In genomic region chr11:108012139-108012725, GRCh38 we compare ENCODE assay signal across 23 cellular contexts. TPM values are rescaled to one million over a fixed set of nuclear protein-coding genes. Genes with fewer than 3 reads are reported as not detected.
DNase-seq lines count a peak whose midpoint lies in the region; ATAC-seq and TF ChIP-seq lines count a peak whose summit lies in the region.
"Had no signal": no experiment of that assay in that cellular context is flagged by ENCODE, and none has a peak within 500 bp of the region (broad histone marks: within the 10 kb centered on the region; RNA-seq: fewer than 3 reads in every experiment).

No MANE protein-coding gene starts in this region.

- H3K9me3 Mint-ChIP-seq in WTC11: no peaks in the 10 kb centered on the region
- H3K9me3 Mint-ChIP-seq in activated naive CD8-positive, alpha-beta T cell treated with anti-CD3 and anti-CD28 coated beads for 36 hours: no peaks in the 10 kb centered on the region
- H3K9me3 Mint-ChIP-seq: CD8-positive, alpha-beta memory T cell; H9 had no signal

- H3K9ac ChIP-seq in GM23248: no peak overlapping the region
- H3K9ac ChIP-seq in OCI-LY1 (ENCODE audit: low read length): no peak overlapping the region
- no peak overlapping the region for H3K9ac ChIP-seq in smooth muscle cell (ENCODE audit: low read depth)

- peaks cover 24% of the 10 kb centered on the region for H4K20me1 ChIP-seq in GM23248 (ENCODE audit: insufficient read depth)
- H4K20me1 ChIP-seq in OCI-LY1 (ENCODE audit: insufficient read depth, low read length): no peaks in the 10 kb centered on the region
- H4K20me1 ChIP-seq in hepatocyte (ENCODE audit: insufficient read depth, poor library complexity, severe bottlenecking): peaks cover 67% of the 10 kb centered on the region
- H4K20me1 ChIP-seq in smooth muscle cell (ENCODE audit: low read depth): peaks cover 65% of the 10 kb centered on the region

- H3K4me1 Mint-ChIP-seq in WTC11: peaks cover 19% of the 10 kb centered on the region
- H3K4me1 Mint-ChIP-seq in activated naive CD8-positive, alpha-beta T cell treated with anti-CD3 and anti-CD28 coated beads for 36 hours: peaks cover 33% of the 10 kb centered on the region

- no peak overlapping the region for H3K4me3 ChIP-seq in GM23248
- H3K4me3 ChIP-seq in OCI-LY1 (ENCODE audit: low read depth, low read length, poor library complexity, severe bottlenecking): no peak overlapping the region
- H3K4me3 ChIP-seq in hepatocyte: no peak overlapping the region
- H3K4me3 ChIP-seq in smooth muscle cell: peak overlapping the region; percentile 77
- H3K4me3 ChIP-seq: SJSA1 had no signal

- no peaks in the 10 kb centered on the region for H3K36me3 Mint-ChIP-seq in WTC11
- H3K36me3 Mint-ChIP-seq in activated naive CD8-positive, alpha-beta T cell treated with anti-CD3 and anti-CD28 coated beads for 36 hours: peaks cover 15% of the 10 kb centered on the region

- H3K4me2 ChIP-seq in GM23248 (ENCODE audit: unreplicated experiment): peak overlapping the region; percentile 89
- peak overlapping the region; percentile 1; the same call in 1 of the 2 replicates for H3K4me2 ChIP-seq in OCI-LY1 (ENCODE audit: low read length)
- peak overlapping the region; percentile 91 for H3K4me2 ChIP-seq in hepatocyte
- no peak overlapping the region for H3K4me2 ChIP-seq in smooth muscle cell

- H3K4me1 ChIP-seq in GM23248 (ENCODE audit: insufficient read depth): peaks cover 32% of the 10 kb centered on the region
- peaks cover 42% of the 10 kb centered on the region for H3K4me1 ChIP-seq in OCI-LY1 (ENCODE audit: insufficient read depth, low read length, severe bottlenecking)
- H3K4me1 ChIP-seq in hepatocyte (ENCODE audit: insufficient read depth): peaks cover 28% of the 10 kb centered on the region
- H3K4me1 ChIP-seq in smooth muscle cell (ENCODE audit: low read depth): peaks cover 18% of the 10 kb centered on the region
- H3K4me1 ChIP-seq: SJSA1 had no signal

- H3K27ac Mint-ChIP-seq in WTC11: no peak overlapping the region
- no peak overlapping the region for H3K27ac Mint-ChIP-seq in activated naive CD8-positive, alpha-beta T cell treated with anti-CD3 and anti-CD28 coated beads for 36 hours
- H3K27ac Mint-ChIP-seq: H9 had no signal

- H3F3A ChIP-seq in GM23248 (ENCODE audit: insufficient read depth) (no peaks in the 10 kb centered on the region; the same call in 1 of the 2 replicates), OCI-LY1 (ENCODE audit: insufficient read depth, low read length) (no peaks in the 10 kb centered on the region), smooth muscle cell (ENCODE audit: low read depth) (peaks cover 3% of the 10 kb centered on the region)

- peaks cover 81% of the 10 kb centered on the region for H3K79me2 ChIP-seq in GM23248 (ENCODE audit: insufficient read depth)
- H3K79me2 ChIP-seq in OCI-LY1 (ENCODE audit: insufficient read depth, low read length): peaks cover 80% of the 10 kb centered on the region
- H3K79me2 ChIP-seq in hepatocyte: peaks cover 81% of the 10 kb centered on the region
- peaks cover 81% of the 10 kb centered on the region for H3K79me2 ChIP-seq in smooth muscle cell (ENCODE audit: low read depth)

- WGBS in GM23248 (ENCODE audit: low coverage in 1 of 2, low lambda C conversion rate in 2 of 2, missing lambda C conversion rate in 2 of 2), 2 experiments: 93 to 94% methylated on average over 5 of the region's 5 CpGs
- WGBS in hepatocyte (ENCODE audit: low lambda C conversion rate, missing lambda C conversion rate): 97% methylated on average over 3 of the region's 5 CpGs
- WGBS in smooth muscle cell (ENCODE audit: low lambda C conversion rate): over 99% methylated on average over 5 of the region's 5 CpGs

- no peak overlapping the region for H3K27ac ChIP-seq in GM23248
- H3K27ac ChIP-seq in OCI-LY1 (ENCODE audit: low read depth, low read length, poor library complexity, severe bottlenecking): no peak overlapping the region
- H3K27ac ChIP-seq in hepatocyte: no peak overlapping the region
- H3K27ac ChIP-seq in smooth muscle cell (ENCODE audit: low read depth): no peak overlapping the region
- H3K27ac ChIP-seq: SJSA1 had no signal

- POLR2A ChIA-PET in WTC11 (lab: Charles Lee): interaction anchor here (0.7 kb wide), 1 partner anchor 15 kb away, joined by 3 read pairs; no protein-coding TSS in a partner anchor

- H2AFZ ChIP-seq in GM23248 (no peak overlapping the region), OCI-LY1 (ENCODE audit: low read length) (no peak overlapping the region), hepatocyte (no peak overlapping the region), smooth muscle cell (ENCODE audit: low read depth) (no peak overlapping the region)

- CTCF ChIA-PET in WTC11 (lab: Charles Lee): interaction anchor here (1.3 kb wide), 1 partner anchor 15 kb away, joined by 4 read pairs; no protein-coding TSS in a partner anchor

- H3K36me3 ChIP-seq in GM23248 (ENCODE audit: low read depth): peaks cover 5% of the 10 kb centered on the region; the same call in 1 of the 2 replicates
- peaks cover 13% of the 10 kb centered on the region; the same call in 1 of the 2 replicates for H3K36me3 ChIP-seq in OCI-LY1 (ENCODE audit: insufficient read depth, low read length)
- H3K36me3 ChIP-seq in hepatocyte (replicated peaks; ENCODE audit: insufficient read depth, low read depth): no peaks in the 10 kb centered on the region
- no peaks in the 10 kb centered on the region for H3K36me3 ChIP-seq in smooth muscle cell (ENCODE audit: low read depth)

- in situ Hi-C loops in GM23248 (cut with MboI): no loop called here

- DNase-seq in GM23248 (no peak), hepatocyte (ENCODE audit: low spot score) (no peak), smooth muscle cell (lab: John Stamatoyannopoulos, UW; ENCODE audit: unreplicated experiment) (no peak), WTC11 (ENCODE audit: low spot score) (no peak), NCI-H2029 (lab: John Stamatoyannopoulos, UW) (no peak)
- DNase-seq in activated naive CD8-positive, alpha-beta T cell treated with anti-CD3 and anti-CD28 coated beads for 36 hours: no peak
- DNase-seq: ACHN; C1 segment of cervical spinal cord; Calu3; CD8-positive, alpha-beta memory T cell; DMS153; EL; GF-D8; H9; KBM-7; NCI-H1694; NCI-H2107; NCI-H2227 treated with DMSO at 0.1 percent for 48 hours; NCI-H510A; NK-92 treated with Interleukin-12 subunit alpha and Interleukin-12 subunit beta, amount 100 ng/mL, for 24 hours had no signal

- H3K27me3 Mint-ChIP-seq in WTC11 (ENCODE audit: low read depth): no peaks in the 10 kb centered on the region
- H3K27me3 Mint-ChIP-seq in activated naive CD8-positive, alpha-beta T cell treated with anti-CD3 and anti-CD28 coated beads for 36 hours: no peaks in the 10 kb centered on the region
- H3K27me3 Mint-ChIP-seq: CD8-positive, alpha-beta memory T cell had no signal

- H3K9me3 ChIP-seq in GM23248 (ENCODE audit: low read depth): no peaks in the 10 kb centered on the region
- no peaks in the 10 kb centered on the region for H3K9me3 ChIP-seq in OCI-LY1 (ENCODE audit: low read length)
- H3K9me3 ChIP-seq in hepatocyte (ENCODE audit: low read depth): no peaks in the 10 kb centered on the region
- no peaks in the 10 kb centered on the region for H3K9me3 ChIP-seq in smooth muscle cell (replicated peaks; ENCODE audit: low read depth)
- H3K9me3 ChIP-seq: SJSA1 had no signal

- no peaks in the 10 kb centered on the region for H3K27me3 ChIP-seq in GM23248 (replicated peaks; ENCODE audit: insufficient read depth)
- no peaks in the 10 kb centered on the region for H3K27me3 ChIP-seq in OCI-LY1 (ENCODE audit: insufficient read depth, low read length)
- H3K27me3 ChIP-seq in hepatocyte: no peaks in the 10 kb centered on the region
- no peaks in the 10 kb centered on the region for H3K27me3 ChIP-seq in smooth muscle cell (ENCODE audit: low read depth)
- H3K27me3 ChIP-seq: SJSA1 had no signal

- ATAC-seq in WTC11: no peak
- ATAC-seq: Right ventricle myocardium inferior had no signal

- TF ChIP-seq CTCF in OCI-LY1 (IDR thresholded peaks at IDR 0.05; ENCODE audit: low read length): no peak
- no peak for TF ChIP-seq CTCF in hepatocyte (IDR thresholded peaks at IDR 0.05; ENCODE audit: poor library complexity)
- TF ChIP-seq CTCF in smooth muscle cell (IDR thresholded peaks at IDR 0.05; ENCODE audit: borderline replicate concordance, insufficient read depth, poor library complexity, severe bottlenecking): no peak
- no peak for TF ChIP-seq CTCF in WTC11 (IDR thresholded peaks at IDR 0.05)

- H3K9me2 ChIP-seq in GM23248 (ENCODE audit: insufficient read depth): no peaks in the 10 kb centered on the region
- no peaks in the 10 kb centered on the region for H3K9me2 ChIP-seq in OCI-LY1 (ENCODE audit: low read depth, low read length)
- no peaks in the 10 kb centered on the region for H3K9me2 ChIP-seq in hepatocyte (replicated peaks; ENCODE audit: insufficient read depth)

- H3K4me3 Mint-ChIP-seq in WTC11: no peak overlapping the region
- no peak overlapping the region for H3K4me3 Mint-ChIP-seq in activated naive CD8-positive, alpha-beta T cell treated with anti-CD3 and anti-CD28 coated beads for 36 hours

TF ChIP-seq in WTC11, 78 proteins besides CTCF, POLR2A, EP300 and RAD21 (continues in another document):
- no peak for TF ChIP-seq GABPB1 (CRISPR knock-in tag; IDR thresholded peaks at IDR 0.05)
- no peak for TF ChIP-seq TCF7 (CRISPR knock-in tag; IDR thresholded peaks at IDR 0.05; ENCODE audit: low read depth)
- no peak for TF ChIP-seq ZNF121 (CRISPR knock-in tag; IDR thresholded peaks at IDR 0.05)
- TF ChIP-seq RORB (CRISPR knock-in tag; IDR thresholded peaks at IDR 0.05): no peak
- no peak for TF ChIP-seq ELF4 (CRISPR knock-in tag; IDR thresholded peaks at IDR 0.05; ENCODE audit: low read depth)
- no peak for TF ChIP-seq ATF2 (CRISPR knock-in tag; IDR thresholded peaks at IDR 0.05; ENCODE audit: borderline replicate concordance, low read depth)
- no peak for TF ChIP-seq GTF2I (CRISPR knock-in tag; conservative IDR thresholded peaks at IDR 0.05)

RNA-seq across cellular contexts. Expression of gene CUL5, which starts 3.5 kb away (rescaled TPM):
- 24.4 and 37.5 TPM in 2 replicates for total RNA-seq in GM23248 (2014; rRNA removed; shearing (Covaris generic))
- polyA plus RNA-seq in GM23248 (2016; fragmentation: Nextera tagmentation; extraction: Ambion mirVana): 29.5 and 31.3 TPM in 2 replicates
- 27.6 and 31.3 TPM in 2 replicates for total RNA-seq in hepatocyte
- 20.9 and 23.2 TPM in 2 replicates for polyA plus RNA-seq in hepatocyte
- 45.0 and 64.4 TPM in 2 replicates for total RNA-seq in smooth muscle cell
- polyA plus RNA-seq in smooth muscle cell: 20.8 and 27.1 TPM in 2 replicates
- 30.0 to 31.4 TPM (median 30.4 TPM) in 3 replicates for total RNA-seq in WTC11 (2021)
- 10 to 100 TPM; 35.4 to 37.5 TPM for total RNA-seq in activated naive CD8-positive, alpha-beta T cell treated with anti-CD3 and anti-CD28 coated beads for 36 hours
